ENCODE assay signal across 9 cellular contexts in the genomic region with DNA sequence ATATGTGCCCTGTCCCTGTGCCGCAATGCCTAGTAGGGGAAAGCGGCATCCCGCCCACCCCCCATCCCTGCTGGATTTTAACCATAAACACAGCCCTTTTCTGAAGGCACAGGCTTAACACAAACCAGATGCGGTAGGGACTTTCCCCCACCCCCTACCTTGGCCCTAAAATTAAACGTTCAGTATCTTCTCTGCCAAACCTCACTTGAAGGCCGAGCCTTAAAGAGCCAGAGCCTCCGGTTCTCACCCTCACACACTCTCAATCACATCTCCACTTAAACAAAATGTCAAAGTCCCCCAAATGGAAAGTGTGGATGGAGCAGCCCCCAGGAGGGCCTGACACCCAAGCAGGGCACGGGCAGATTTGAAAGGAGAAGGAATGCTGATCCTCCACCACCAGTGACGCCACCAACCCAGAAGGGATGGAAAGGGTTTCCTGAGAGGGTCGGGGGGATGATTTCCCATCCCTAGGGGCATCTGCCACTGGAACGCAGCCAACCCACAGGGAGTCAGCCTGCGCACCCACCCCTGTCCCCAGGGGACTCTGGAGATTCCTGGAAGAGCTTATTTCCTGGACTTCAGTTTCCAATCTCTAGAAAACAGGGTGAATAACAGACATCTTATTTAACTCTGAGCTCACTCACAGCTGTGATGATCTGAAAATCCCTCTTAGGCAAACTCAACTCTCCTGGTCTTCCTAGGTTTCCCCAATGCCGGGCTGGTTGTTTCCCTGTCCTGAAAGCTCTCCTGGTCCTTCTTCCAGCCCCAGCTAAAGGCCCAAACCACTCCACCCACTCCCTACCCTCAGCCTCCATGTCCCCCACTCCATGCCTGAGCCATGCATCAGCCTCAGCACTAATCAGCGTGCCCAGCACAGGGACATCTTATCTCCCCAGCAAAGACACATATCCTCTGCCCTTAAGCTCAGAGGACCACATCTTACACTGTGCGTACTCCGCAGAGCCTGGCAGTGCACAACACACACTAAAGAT. TPM values are rescaled to one million over a fixed set of nuclear protein-coding genes. Genes with fewer than 3 reads are reported as not detected.
DNase-seq lines count a peak whose midpoint lies in the region; ATAC-seq, FAIRE-seq and TF ChIP-seq lines count a peak whose summit lies in the region.
"Had no signal": no experiment of that assay in that cellular context is flagged by ENCODE, and none has a peak within 500 bp of the region (broad histone marks: within the 10 kb centered on the region; RNA-seq: fewer than 3 reads in every experiment).

No MANE protein-coding gene starts in this region.

- H3K27ac Mint-ChIP-seq in naive thymus-derived CD8-positive, alpha-beta T cell = peak overlapping the region; percentile 92 to 100 (median 96)

- CTCF ChIA-PET in AG04450 (lab: Charles Lee) = interaction anchor here (2.0 kb wide), 1 partner anchor 41 kb away, joined by 8 read pairs; no protein-coding TSS in a partner anchor

- H3K9ac ChIP-seq in duodenal mucosa (ENCODE audit: low read depth in 1 of 2, low read length in 2 of 2) = no peak overlapping the region

- no peak for TF ChIP-seq POLR2A in GM12891 (IDR thresholded peaks at IDR 0.05; ENCODE audit: low read depth, low read length)

- no peaks in the 10 kb centered on the region for H3K9me3 ChIP-seq in AG04450 (ENCODE audit: control insufficient read depth, insufficient read depth, low read length)
- H3K9me3 ChIP-seq in duodenal mucosa (ENCODE audit: control insufficient read depth in 1 of 2, low read length in 2 of 2) = no peaks in the 10 kb centered on the region

- POLR2A ChIA-PET in AG04450 (lab: Yijun Ruan, JAX) = interaction anchor here (0.7 to 3.1 kb wide), 9 partner anchors 9 to 25 kb away, joined by 3 to 17 read pairs (median 6); no protein-coding TSS in a partner anchor
- POLR2A ChIA-PET in naive thymus-derived CD8-positive, alpha-beta T cell (lab: Charles Lee) = interaction anchor here (0.6 to 27.2 kb wide), 10 partner anchors 10 to 1125 kb away, joined by 3 to 469 read pairs (median 4); a partner anchor contains a TSS

- no peak for TF ChIP-seq CTCF in AG04450 (IDR thresholded peaks at IDR 0.05; ENCODE audit: low read depth, low read length)

- no peaks in the 10 kb centered on the region for H3K9me3 Mint-ChIP-seq in naive thymus-derived CD8-positive, alpha-beta T cell

- peaks cover 57 to 94% (median 93%) of the 10 kb centered on the region in 4 donors for H3K4me1 Mint-ChIP-seq in naive thymus-derived CD8-positive, alpha-beta T cell

- no peaks in the 10 kb centered on the region for H3K36me3 ChIP-seq in duodenal mucosa (ENCODE audit: control insufficient read depth in 1 of 2, insufficient read depth in 2 of 2, low read length in 2 of 2)

- ATAC-seq in naive thymus-derived CD8-positive, alpha-beta T cell = peak; percentile 54 to 58

- H3K27me3 Mint-ChIP-seq in naive thymus-derived CD8-positive, alpha-beta T cell = no peaks in the 10 kb centered on the region

- H3K27me3 ChIP-seq in AG04450 (ENCODE audit: control insufficient read depth, insufficient read depth, low read length) = no peaks in the 10 kb centered on the region
- H3K27me3 ChIP-seq in duodenal mucosa (ENCODE audit: control insufficient read depth in 1 of 2, insufficient read depth in 2 of 2, low read length in 2 of 2) = no peaks in the 10 kb centered on the region

- H3K4me1 ChIP-seq in duodenal mucosa (ENCODE audit: control insufficient read depth in 1 of 2, insufficient read depth in 2 of 2, low read length in 2 of 2) = peaks cover 41 to 61% of the 10 kb centered on the region in 2 donors

- H3K36me3 Mint-ChIP-seq in naive thymus-derived CD8-positive, alpha-beta T cell = peaks cover 0 to 32% (median 3%) of the 10 kb centered on the region in 3 donors

- FAIRE-seq in GM12891 (lab: Jason Lieb, UNC) = no peak

- H3K27ac ChIP-seq in AG04450 (ENCODE audit: low read depth, low read length) (peak overlapping the region; percentile 90), duodenal mucosa (ENCODE audit: low read depth, low read length) (peak overlapping the region; percentile 71)

- peak overlapping the region; percentile 69 to 90 (median 86) for H3K4me3 Mint-ChIP-seq in naive thymus-derived CD8-positive, alpha-beta T cell

- DNase-seq in AG04450 (ENCODE audit: low read depth, low spot score) = peak; percentile 86
- peak; percentile 39 for DNase-seq in NCI-H524 treated with DMSO at 0.1 percent for 48 hours (lab: John Stamatoyannopoulos, UW)
- peak in 1 of 10 donors; percentile 31 for DNase-seq in naive thymus-derived CD8-positive, alpha-beta T cell
- no peak for DNase-seq in GM12891 (ENCODE audit: insufficient read length, low spot score)
- no peak for DNase-seq in NCI-H2227 (lab: John Stamatoyannopoulos, UW; ENCODE audit: unreplicated experiment)
- no peak for DNase-seq in SW 1271 (lab: John Stamatoyannopoulos, UW)
- no peak for DNase-seq in NAMALWA (ENCODE audit: low spot score)
- DNase-seq: stimulated activated CD4-positive, alpha-beta T cell treated with anti-CD3 and anti-CD28 coated beads, Interleukin-15, amount 100 ng/mL, for 24 hours had no signal

- peak overlapping the region; percentile 45 for H3K4me3 ChIP-seq in AG04450 (ENCODE audit: low read depth, low read length)
- no peak overlapping the region for H3K4me3 ChIP-seq in duodenal mucosa (ENCODE audit: low read depth in 1 of 2, low read length in 2 of 2)

TF ChIP-seq in GM12891, 5 proteins besides CTCF, POLR2A, EP300 and RAD21:
- TF ChIP-seq POLR2AphosphoS5 (IDR thresholded peaks at IDR 0.05; ENCODE audit: low read depth, low read length) = no peak
- no peak for TF ChIP-seq TAF1 (IDR thresholded peaks at IDR 0.05; ENCODE audit: low read depth, low read length)
- no peak for TF ChIP-seq POU2F2 (IDR thresholded peaks at IDR 0.05; ENCODE audit: low read depth, low read length)
- TF ChIP-seq SPI1 (IDR thresholded peaks at IDR 0.05; ENCODE audit: low read depth, low read length) = no peak
- TF ChIP-seq PAX5 (IDR thresholded peaks at IDR 0.05; ENCODE audit: insufficient read depth, low read length, severe bottlenecking) = no peak
TF ChIP-seq in GM12891: peak in this region for 0.

RNA-seq across cellular contexts. Expression of a gene that starts 26.3 kb away (rescaled TPM):
- 641 and 751 TPM in 2 replicates for polyA plus RNA-seq in AG04450 (2011; rRNA removed)
- 1,243 and 1,580 TPM in 2 replicates for polyA minus RNA-seq in AG04450 (2011; rRNA and poly(A)+ RNA removed)
- 100 to 1,000 TPM; 333 to 341 TPM for total RNA-seq in naive thymus-derived CD8-positive, alpha-beta T cell
- 100 to 1,000 TPM; 144 to 436 (median 267) TPM for polyA plus RNA-seq in naive thymus-derived CD8-positive, alpha-beta T cell
- 1.3 TPM for polyA plus RNA-seq in GM12891 (2012; ENCODE audit: low read depth, missing spikeins)

Comparison
In these comparisons a context has a peak if more than half of its experiments do, and no peak if none do; other contexts are left out.
1. DNase-seq: peak in AG04450 (single experiment) and NCI-H524 treated with DMSO at 0.1 percent for 48 hours (single experiment); none in GM12891 (single experiment), NCI-H2227 (single experiment), SW 1271 (0 of 2) and NAMALWA (single experiment).